In the genomic region with DNA sequence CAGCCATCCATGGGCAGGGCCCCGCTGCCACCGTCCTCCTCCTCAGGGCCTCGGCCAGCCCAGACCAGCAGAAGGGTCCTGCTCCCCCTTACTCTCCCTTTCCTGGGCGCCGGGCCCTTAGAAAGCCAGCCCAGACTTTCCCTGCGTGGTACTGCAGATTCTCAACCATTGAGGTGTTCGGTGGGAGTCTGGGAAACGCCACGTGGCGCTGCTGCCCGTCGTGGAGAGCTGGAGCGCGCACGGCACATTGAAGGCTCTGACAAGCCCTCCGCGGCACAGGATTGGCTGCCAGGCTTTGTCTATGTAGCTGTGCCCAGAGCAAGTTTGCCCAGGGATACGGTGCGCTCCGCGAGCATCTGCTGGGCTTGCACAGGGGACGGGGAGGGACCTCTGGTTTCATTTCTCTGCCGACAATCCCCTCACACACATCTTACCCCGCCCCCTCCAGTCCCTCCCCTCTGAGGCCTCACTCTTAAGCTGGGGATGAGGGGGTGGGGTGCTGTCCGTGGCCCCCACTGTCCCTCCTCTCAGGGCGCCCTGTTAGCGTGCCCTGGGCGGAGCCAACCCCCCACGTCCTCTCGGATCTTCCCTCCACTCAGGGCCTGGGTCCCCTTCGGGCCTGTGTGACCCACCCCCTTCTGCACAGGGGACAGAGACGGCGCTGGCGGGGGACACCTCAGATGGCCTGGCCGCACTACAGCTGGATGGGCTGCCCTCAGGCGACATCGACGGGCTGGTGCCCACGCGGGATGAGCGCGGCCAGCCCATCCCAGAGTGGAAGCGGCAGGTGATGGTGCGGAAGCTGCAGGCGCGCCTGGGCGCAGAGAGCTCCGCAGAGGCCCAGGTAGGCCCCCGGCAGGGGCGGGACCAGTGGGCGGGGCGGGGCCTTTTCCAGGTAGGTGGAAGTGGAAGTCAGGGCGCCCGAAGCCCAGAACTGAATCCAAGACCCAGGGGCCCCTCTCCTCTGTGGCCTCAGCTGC, we compare ENCODE assay signal across 26 cellular contexts. TPM values are rescaled to one million over a fixed set of nuclear protein-coding genes. Genes with fewer than 3 reads are reported as not detected.
A peak's percentile ranks its signal among the peaks of the same experiment; 100 is the strongest.
DNase-seq lines count a peak whose midpoint lies in the region; ATAC-seq and TF ChIP-seq lines count a peak whose summit lies in the region.
"Had no signal": no experiment of that assay in that cellular context is flagged by ENCODE, and none has a peak within 500 bp of the region (broad histone marks: within the 10 kb centered on the region; RNA-seq: fewer than 3 reads in every experiment).

No MANE protein-coding gene starts in this region.

- no peak overlapping the region for H3K4me3 ChIP-seq in right atrium auricular region
- H3K4me3 ChIP-seq in lower lobe of right lung: no peak overlapping the region
- H3K4me3 ChIP-seq in testis: peak overlapping the region in 1 of 2 donors; percentile 58

- DNase-seq in Right ventricle myocardium inferior (ENCODE audit: missing footprints): peak; percentile 44
- DNase-seq in right atrium auricular region (ENCODE audit: low spot score): no peak
- peak; percentile 15 for DNase-seq in glutamatergic neuron
- peak; percentile 37 for DNase-seq in lower lobe of right lung
- peak; percentile 25 for DNase-seq in testis
- no peak for DNase-seq in NCI-H1105 treated with DMSO at 0.1 percent for 48 hours (lab: John Stamatoyannopoulos, UW)
- no peak for DNase-seq in NCI-H748 treated with DMSO at 0.1 percent for 48 hours (lab: John Stamatoyannopoulos, UW)
- DNase-seq: 8988T; activated CD4-positive, alpha-beta T cell treated with anti-CD3 and anti-CD28 coated beads, Interleukin-2, amount 10 ng/mL, durations not matched to agents 24 days and 14 days; activated CD8-positive, alpha-beta memory T cell treated with anti-CD3 and anti-CD28 coated beads, Interleukin-2, amount 10 ng/mL, durations not matched to agents 7 days and 5 days; activated naive CD4-positive, alpha-beta T cell treated with anti-CD3 and anti-CD28 coated beads, Interleukin-2, amount 10 ng/mL, durations not matched to agents 7 days and 5 days; AML-193; caudate nucleus; DMS79; NCI-H1092; NCI-H2029 treated with DMSO at 0.1 percent for 48 hours; small intestine; stimulated activated naive CD4-positive, alpha-beta T cell treated with Interleukin-2 at 50 U/mL for 16 hours; tibial artery had no signal

- H3K9me3 Mint-ChIP-seq in glutamatergic neuron (ENCODE audit: unreplicated experiment): peaks cover 1% of the 10 kb centered on the region
- H3K9me3 Mint-ChIP-seq: activated CD4-positive, alpha-beta T cell treated with anti-CD3 and anti-CD28 coated beads, Interleukin-2, amount 10 ng/mL, durations not matched to agents 24 days and 14 days; activated naive CD4-positive, alpha-beta T cell treated with anti-CD3 and anti-CD28 coated beads, Interleukin-2, amount 10 ng/mL, durations not matched to agents 7 days and 5 days; nephron had no signal

- H3K27me3 ChIP-seq in right atrium auricular region: no peaks in the 10 kb centered on the region
- no peaks in the 10 kb centered on the region for H3K27me3 ChIP-seq in lower lobe of right lung (ENCODE audit: low read depth)
- no peaks in the 10 kb centered on the region for H3K27me3 ChIP-seq in testis
- H3K27me3 ChIP-seq: heart right ventricle, tibial artery had no signal

- intact Hi-C loops in Right ventricle myocardium inferior (cut with DNase I) (no loop called here), lower lobe of right lung (cut with DNase I) (no loop called here), testis (cut with DNase I; ENCODE audit: low total_unique reads) (no loop called here)

- H3K9me3 ChIP-seq in right atrium auricular region (no peaks in the 10 kb centered on the region), lower lobe of right lung (no peaks in the 10 kb centered on the region), testis (no peaks in the 10 kb centered on the region)
- H3K9me3 ChIP-seq: heart right ventricle, tibial artery had no signal

- no peaks in the 10 kb centered on the region for H3K36me3 Mint-ChIP-seq in glutamatergic neuron (ENCODE audit: unreplicated experiment)
- H3K36me3 Mint-ChIP-seq: activated CD8-positive, alpha-beta memory T cell treated with anti-CD3 and anti-CD28 coated beads, Interleukin-2, amount 10 ng/mL, durations not matched to agents 7 days and 5 days; activated naive CD4-positive, alpha-beta T cell treated with anti-CD3 and anti-CD28 coated beads, Interleukin-2, amount 10 ng/mL, durations not matched to agents 7 days and 5 days had no signal

- no peak for TF ChIP-seq POLR2A in testis (IDR thresholded peaks at IDR 0.05)

- 62 to 70% methylated on average over 12 to 43 of the region's 54 CpGs for WGBS in testis, 2 donors

- no peak overlapping the region for H3K27ac Mint-ChIP-seq in glutamatergic neuron (ENCODE audit: unreplicated experiment)
- H3K27ac Mint-ChIP-seq: activated CD4-positive, alpha-beta T cell treated with anti-CD3 and anti-CD28 coated beads, Interleukin-2, amount 10 ng/mL, durations not matched to agents 24 days and 14 days; activated CD8-positive, alpha-beta memory T cell treated with anti-CD3 and anti-CD28 coated beads, Interleukin-2, amount 10 ng/mL, durations not matched to agents 7 days and 5 days; activated naive CD4-positive, alpha-beta T cell treated with anti-CD3 and anti-CD28 coated beads, Interleukin-2, amount 10 ng/mL, durations not matched to agents 7 days and 5 days; nephron had no signal

- H3K4me1 ChIP-seq in right atrium auricular region (peaks cover 0 to 6% of the 10 kb centered on the region in 2 donors), lower lobe of right lung (no peaks in the 10 kb centered on the region), testis (peaks cover 2% of the 10 kb centered on the region)

- no peaks in the 10 kb centered on the region for H3K36me3 ChIP-seq in right atrium auricular region
- H3K36me3 ChIP-seq in lower lobe of right lung: no peaks in the 10 kb centered on the region
- H3K36me3 ChIP-seq in testis (ENCODE audit: low read depth, missing control alignments): no peaks in the 10 kb centered on the region
- H3K36me3 ChIP-seq: heart right ventricle, tibial artery had no signal

- peaks cover 4% of the 10 kb centered on the region for H3K27me3 Mint-ChIP-seq in glutamatergic neuron (ENCODE audit: unreplicated experiment)
- H3K27me3 Mint-ChIP-seq: activated CD4-positive, alpha-beta T cell treated with anti-CD3 and anti-CD28 coated beads, Interleukin-2, amount 10 ng/mL, durations not matched to agents 24 days and 14 days; activated CD8-positive, alpha-beta memory T cell treated with anti-CD3 and anti-CD28 coated beads, Interleukin-2, amount 10 ng/mL, durations not matched to agents 7 days and 5 days; activated naive CD4-positive, alpha-beta T cell treated with anti-CD3 and anti-CD28 coated beads, Interleukin-2, amount 10 ng/mL, durations not matched to agents 7 days and 5 days had no signal

- H3K27ac ChIP-seq in right atrium auricular region: no peak overlapping the region
- H3K27ac ChIP-seq in lower lobe of right lung: no peak overlapping the region
- peak overlapping the region in 1 of 2 donors; percentile 7 for H3K27ac ChIP-seq in testis
- H3K27ac ChIP-seq: heart right ventricle, tibial artery had no signal

- peaks cover 2% of the 10 kb centered on the region for H3K4me1 Mint-ChIP-seq in glutamatergic neuron (ENCODE audit: low read depth, unreplicated experiment)
- H3K4me1 Mint-ChIP-seq: activated CD4-positive, alpha-beta T cell treated with anti-CD3 and anti-CD28 coated beads, Interleukin-2, amount 10 ng/mL, durations not matched to agents 24 days and 14 days; activated CD8-positive, alpha-beta memory T cell treated with anti-CD3 and anti-CD28 coated beads, Interleukin-2, amount 10 ng/mL, durations not matched to agents 7 days and 5 days; activated naive CD4-positive, alpha-beta T cell treated with anti-CD3 and anti-CD28 coated beads, Interleukin-2, amount 10 ng/mL, durations not matched to agents 7 days and 5 days had no signal

- TF ChIP-seq CTCF in right atrium auricular region (IDR thresholded peaks at IDR 0.05): no peak
- no peak for TF ChIP-seq CTCF in glutamatergic neuron (IDR thresholded peaks at IDR 0.05; ENCODE audit: partially characterized antibody, unreplicated experiment)
- TF ChIP-seq CTCF in lower lobe of right lung (IDR thresholded peaks at IDR 0.05): no peak
- no peak for TF ChIP-seq CTCF in testis (IDR thresholded peaks at IDR 0.05)

- ATAC-seq in Right ventricle myocardium inferior (no peak), lower lobe of right lung (no peak), HG03469 (IDR thresholded peaks at IDR 0.05; ENCODE audit: unreplicated experiment) (no peak)

- H3K4me3 Mint-ChIP-seq in glutamatergic neuron (ENCODE audit: unreplicated experiment): no peak overlapping the region
- H3K4me3 Mint-ChIP-seq: activated CD4-positive, alpha-beta T cell treated with anti-CD3 and anti-CD28 coated beads, Interleukin-2, amount 10 ng/mL, durations not matched to agents 24 days and 14 days; activated CD8-positive, alpha-beta memory T cell treated with anti-CD3 and anti-CD28 coated beads, Interleukin-2, amount 10 ng/mL, durations not matched to agents 7 days and 5 days; activated naive CD4-positive, alpha-beta T cell treated with anti-CD3 and anti-CD28 coated beads, Interleukin-2, amount 10 ng/mL, durations not matched to agents 7 days and 5 days; nephron had no signal

RNA-seq across cellular contexts. Expression of a gene that starts 10.1 kb away (rescaled TPM):
- total RNA-seq in Right ventricle myocardium inferior (20.6 TPM), right atrium auricular region (10 to 100 TPM; 24.9 to 29.0 TPM), glutamatergic neuron (ENCODE audit: unreplicated experiment) (3.5 TPM), lower lobe of right lung (0.71 TPM), testis (under 1 TPM; 0.16 to 0.37 TPM)
- 0.29 TPM for polyA plus RNA-seq in testis (ENCODE audit: insufficient read depth, low read depth, low replicate concordance)
- total RNA-seq: activated CD4-positive, alpha-beta T cell treated with anti-CD3 and anti-CD28 coated beads, Interleukin-2, amount 10 ng/mL, durations not matched to agents 24 days and 14 days; activated CD8-positive, alpha-beta memory T cell treated with anti-CD3 and anti-CD28 coated beads, Interleukin-2, amount 10 ng/mL, durations not matched to agents 7 days and 5 days; dermis microvascular lymphatic vessel endothelial cell; endothelial cell of umbilical vein; SK-MEL-5; T-helper 1 cell treated with Interleukin-12 subunit alpha and Interleukin-12 subunit beta and Interleukin-4 antibody, amounts not matched to agents 30 ng/mL and 1 ng/mL, for 36 hours had no signal
- polyA plus RNA-seq: endothelial cell of umbilical vein had no signal

RNA-seq across cellular contexts. Expression of a gene that starts 28.2 kb away (rescaled TPM):
- not detected for total RNA-seq in Right ventricle myocardium inferior
- 1 to 10 TPM in 1 of 2 donors, under 1 TPM in 1; 0.26 to 2.0 TPM for total RNA-seq in right atrium auricular region
- 0.81 TPM for total RNA-seq in glutamatergic neuron (ENCODE audit: unreplicated experiment)
- total RNA-seq in lower lobe of right lung: 0.09 TPM
- 1 to 10 TPM; 2.8 to 7.5 TPM for total RNA-seq in testis
- 2.1 TPM for polyA plus RNA-seq in testis (ENCODE audit: insufficient read depth, low read depth, low replicate concordance)
- total RNA-seq: dermis microvascular lymphatic vessel endothelial cell, endothelial cell of umbilical vein had no signal
- polyA plus RNA-seq: endothelial cell of umbilical vein had no signal

RNA-seq across cellular contexts. Expression of a gene that starts 30.4 kb away (rescaled TPM):
- total RNA-seq in Right ventricle myocardium inferior (0.51 TPM), right atrium auricular region (1 to 10 TPM in 1 of 2 donors, under 1 TPM in 1; 0.33 to 1.5 TPM), glutamatergic neuron (ENCODE audit: unreplicated experiment) (12.2 TPM), lower lobe of right lung (not detected), testis (10 to 100 TPM in 1 of 2 donors, 1 to 10 TPM in 1; 9.5 to 23.1 TPM)
- polyA plus RNA-seq in testis (ENCODE audit: insufficient read depth, low read depth, low replicate concordance): 31.0 TPM
- total RNA-seq: activated CD8-positive, alpha-beta memory T cell treated with anti-CD3 and anti-CD28 coated beads, Interleukin-2, amount 10 ng/mL, durations not matched to agents 7 days and 5 days; T-helper 1 cell treated with Interleukin-12 subunit alpha and Interleukin-12 subunit beta and Interleukin-4 antibody, amounts not matched to agents 30 ng/mL and 1 ng/mL, for 36 hours had no signal

Comparison
In these comparisons a context has a peak if more than half of its experiments do, and no peak if none do; other contexts are left out.
1. DNase-seq: peak in Right ventricle myocardium inferior (single experiment), glutamatergic neuron (single experiment), lower lobe of right lung (single experiment) and testis (single experiment); none in right atrium auricular region (single experiment), NCI-H1105 treated with DMSO at 0.1 percent for 48 hours (single experiment) and NCI-H748 treated with DMSO at 0.1 percent for 48 hours (single experiment).